ENCODE assay signal across 21 cellular contexts in genomic region chr17:61334673-61335072, GRCh38.
A peak's percentile ranks its signal among the peaks of the same experiment; 100 is the strongest.
DNase-seq lines count a peak whose midpoint lies in the region; ATAC-seq, FAIRE-seq and TF ChIP-seq lines count a peak whose summit lies in the region.
"Had no signal": no experiment of that assay in that cellular context is flagged by ENCODE, and none has a peak within 500 bp of the region (broad histone marks: within the 10 kb centered on the region; RNA-seq: fewer than 3 reads in every experiment).

No MANE protein-coding gene starts in this region.

- H4K20me1 ChIP-seq in fibroblast of lung (ENCODE audit: control insufficient read depth, extremely low read depth, insufficient read depth, low read length) (no peaks in the 10 kb centered on the region), OCI-LY7 (ENCODE audit: insufficient read depth, low read length) (no peaks in the 10 kb centered on the region)

- peak; percentile 62 for FAIRE-seq in HTR-8/SVneo (lab: Jason Lieb, UNC)

- H3K36me3 Mint-ChIP-seq in neural crest cell (ENCODE audit: low read depth): no peaks in the 10 kb centered on the region
- H3K36me3 Mint-ChIP-seq: CD14-positive monocyte had no signal

- H2AFZ ChIP-seq in fibroblast of lung (ENCODE audit: low read length) (no peak overlapping the region), OCI-LY7 (ENCODE audit: low read length) (no peak overlapping the region)
- H2AFZ ChIP-seq: GM23248 had no signal

- CTCF ChIA-PET in AG04450 (lab: Charles Lee): interaction anchor here (1.0 kb wide), 1 partner anchor 20 kb away, joined by 3 read pairs; no protein-coding TSS in a partner anchor
- CTCF ChIA-PET in OCI-LY7 (lab: Charles Lee; ENCODE audit: unreplicated experiment): interaction anchor here (1.2 kb wide), 1 partner anchor 14 kb away, joined by 3 read pairs; no protein-coding TSS in a partner anchor

- H3K27me3 Mint-ChIP-seq in neural crest cell (ENCODE audit: low read depth): no peaks in the 10 kb centered on the region

- BruUV-seq in OCI-LY7 (replicated peaks; lab: Mats Ljungman, UMichigan): no TSS peak

- DNase-seq in AG04450 (ENCODE audit: low read depth, low spot score) (no peak), HTR-8/SVneo (ENCODE audit: insufficient read length, low spot score) (no peak), fibroblast of lung (ENCODE audit: low read depth in 2 of 2) (no peak), neural crest cell (ENCODE audit: low read depth, low spot score) (no peak), OCI-LY7 (ENCODE audit: low spot score) (no peak), SJCRH30 (no peak)
- DNase-seq: ACHN, AML-193, DMS153, GF-D8, NCI-H1436 treated with DMSO at 0.1 percent for 48 hours, NCI-H2029 treated with DMSO at 0.1 percent for 48 hours, NCI-H2171, NCI-H526, SW 1271 had no signal

- H3K27me3 ChIP-seq in AG04450 (ENCODE audit: control insufficient read depth, insufficient read depth, low read length): no peaks in the 10 kb centered on the region
- no peaks in the 10 kb centered on the region for H3K27me3 ChIP-seq in fibroblast of lung (ENCODE audit: control insufficient read depth, insufficient read depth, low read length)
- H3K27me3 ChIP-seq in SJCRH30: no peaks in the 10 kb centered on the region
- H3K27me3 ChIP-seq: SJSA1 had no signal

- no peaks in the 10 kb centered on the region for H3K9me2 ChIP-seq in OCI-LY7 (ENCODE audit: insufficient read depth, low read length)

- intact Hi-C loops in OCI-LY7 (cut with micrococcal nuclease; ENCODE audit: unreplicated experiment): no loop called here

- H3K9me3 ChIP-seq in AG04450 (ENCODE audit: control insufficient read depth, insufficient read depth, low read length) (no peaks in the 10 kb centered on the region), fibroblast of lung (ENCODE audit: control insufficient read depth, insufficient read depth, low read depth, low read length) (no peaks in the 10 kb centered on the region), OCI-LY7 (ENCODE audit: low read length) (no peaks in the 10 kb centered on the region), SJCRH30 (replicated peaks) (no peaks in the 10 kb centered on the region)
- H3K9me3 ChIP-seq: SJSA1 had no signal

- H3K79me2 ChIP-seq in fibroblast of lung (ENCODE audit: control insufficient read depth, insufficient read depth, low read length) (no peaks in the 10 kb centered on the region), OCI-LY7 (ENCODE audit: insufficient read depth, low read depth, low read length) (no peaks in the 10 kb centered on the region)

- ATAC-seq in GM19463 (IDR thresholded peaks at IDR 0.05; ENCODE audit: unreplicated experiment): no peak
- ATAC-seq in HG03521 (IDR thresholded peaks at IDR 0.05; ENCODE audit: unreplicated experiment): no peak

- peak overlapping the region; percentile 43 for H3K27ac Mint-ChIP-seq in neural crest cell (ENCODE audit: unreplicated experiment)

- H3K4me2 ChIP-seq in fibroblast of lung (ENCODE audit: extremely low read depth, insufficient read depth, low read length) (no peak overlapping the region), OCI-LY7 (ENCODE audit: low read length) (no peak overlapping the region)
- H3K4me2 ChIP-seq: KMS-11 had no signal

- H3K27ac ChIP-seq in AG04450 (ENCODE audit: low read depth, low read length): peak overlapping the region; percentile 68
- peak overlapping the region; percentile 68 for H3K27ac ChIP-seq in fibroblast of lung (ENCODE audit: insufficient read depth, low read length)
- H3K27ac ChIP-seq in OCI-LY7 (ENCODE audit: low read depth, low read length, poor library complexity, severe bottlenecking): no peak overlapping the region
- no peak overlapping the region for H3K27ac ChIP-seq in SJCRH30
- H3K27ac ChIP-seq: GM23248, KMS-11, SJSA1 had no signal

- no peak overlapping the region for H3K4me3 ChIP-seq in AG04450 (ENCODE audit: low read depth, low read length)
- no peak overlapping the region for H3K4me3 ChIP-seq in fibroblast of lung (replicated peaks in 1 of 4; ENCODE audit: control extremely low read depth in 1 of 4, insufficient read depth in 1 of 4, low read depth in 3 of 4, low read length in 4 of 4)
- H3K4me3 ChIP-seq in OCI-LY7 (ENCODE audit: low read depth, low read length, poor library complexity, severe bottlenecking): no peak overlapping the region
- H3K4me3 ChIP-seq in SJCRH30: no peak overlapping the region
- H3K4me3 ChIP-seq: GM23248, SJSA1 had no signal

- H3K36me3 ChIP-seq in fibroblast of lung (ENCODE audit: control insufficient read depth, insufficient read depth, low read length): no peaks in the 10 kb centered on the region
- no peaks in the 10 kb centered on the region for H3K36me3 ChIP-seq in OCI-LY7 (ENCODE audit: insufficient read depth, low read length)
- no peaks in the 10 kb centered on the region for H3K36me3 ChIP-seq in SJCRH30
- H3K36me3 ChIP-seq: SJSA1 had no signal

- H3K4me1 ChIP-seq in fibroblast of lung (ENCODE audit: control insufficient read depth, extremely low read depth, insufficient read depth, low read length) (peaks cover 32% of the 10 kb centered on the region), OCI-LY7 (ENCODE audit: insufficient read depth, low read length, poor library complexity, severe bottlenecking) (no peaks in the 10 kb centered on the region), SJCRH30 (peaks cover 20% of the 10 kb centered on the region)

- peaks cover 26% of the 10 kb centered on the region for H3K4me1 Mint-ChIP-seq in neural crest cell

- H3K9ac ChIP-seq in fibroblast of lung (ENCODE audit: insufficient read depth, low read length): no peak overlapping the region
- H3K9ac ChIP-seq: GM23248, KMS-11 had no signal

- H3K4me3 Mint-ChIP-seq in neural crest cell: no peak overlapping the region
- H3K4me3 Mint-ChIP-seq: CD14-positive monocyte had no signal

- POLR2A ChIA-PET in AG04450 (lab: Yijun Ruan, JAX) (interaction anchor here (0.6 kb wide), 1 partner anchor 16 kb away, joined by 6 read pairs; no protein-coding TSS in a partner anchor), OCI-LY7 (lab: Charles Lee) (interaction anchor here (1.1 kb wide), 1 partner anchor 21 kb away, joined by 3 read pairs; no protein-coding TSS in a partner anchor)

- no peaks in the 10 kb centered on the region for H3K9me3 Mint-ChIP-seq in neural crest cell
- H3K9me3 Mint-ChIP-seq: CD14-positive monocyte had no signal

- TF ChIP-seq CTCF in AG04450 (IDR thresholded peaks at IDR 0.05; ENCODE audit: low read depth, low read length): no peak
- TF ChIP-seq CTCF in fibroblast of lung (conservative IDR thresholded peaks at IDR 0.05 in 1 of 2, IDR thresholded peaks at IDR 0.05 in 1 of 2; ENCODE audit: low read depth in 1 of 2, low read length in 2 of 2): no peak
- no peak for TF ChIP-seq CTCF in neural crest cell (conservative IDR thresholded peaks at IDR 0.05)
- no peak for TF ChIP-seq CTCF in OCI-LY7 (conservative IDR thresholded peaks at IDR 0.05; ENCODE audit: low read length)

Comparison
In these comparisons a context has a peak if more than half of its experiments do, and no peak if none do; other contexts are left out.
1. H3K27ac ChIP-seq: peak in AG04450 (single experiment) and fibroblast of lung (single experiment); none in OCI-LY7 (single experiment) and SJCRH30 (single experiment).